Comparison of ENCODE assay signal across 1 cellular context in genomic region chr11:538431-539051, GRCh38.
TF ChIP-seq lines count a peak whose summit lies in the region.

No MANE protein-coding gene starts in this region.

TF ChIP-seq in K562, 482 proteins besides CTCF, POLR2A, EP300 and RAD21:
- TF ChIP-seq SAFB2 (IDR thresholded peaks at IDR 0.05; ENCODE audit: borderline replicate concordance, low read depth, low read length, severe bottlenecking) (no peak), MGA (IDR thresholded peaks at IDR 0.05) (0 out of 2 replicates have a peak, but pooled peaks have one; percentile 25)
